Comparison of ENCODE assay signal across 19 cellular contexts in the genomic region with DNA sequence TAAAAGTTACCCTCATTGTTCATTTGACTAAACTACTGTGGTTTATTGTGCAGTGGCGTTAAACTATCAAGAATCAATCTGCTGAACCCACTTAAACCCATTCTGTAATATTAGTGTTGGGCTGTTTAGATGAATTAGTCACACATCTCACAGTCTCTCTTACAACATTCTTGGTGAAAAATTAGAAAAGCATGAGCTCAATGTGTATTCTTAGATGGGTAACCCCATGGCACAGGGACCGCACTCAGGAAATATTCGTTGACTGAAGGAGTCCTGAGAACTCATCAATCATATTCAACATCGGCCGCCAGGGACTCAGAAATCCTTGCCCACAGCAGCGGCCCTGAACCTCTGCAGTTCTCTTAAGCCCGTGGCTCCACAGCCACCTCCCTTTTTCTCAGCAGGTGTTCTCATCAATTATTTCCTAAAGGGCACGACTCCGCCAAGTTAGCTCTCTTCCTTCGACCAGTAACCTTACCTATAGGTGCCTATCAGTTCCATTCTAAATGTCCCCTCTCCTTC.
"Had no signal": no experiment of that assay in that cellular context is flagged by ENCODE, and none has a peak within 500 bp of the region (broad histone marks: within the 10 kb centered on the region; RNA-seq: fewer than 3 reads in every experiment).

No MANE protein-coding gene starts in this region.

- H3K27me3 ChIP-seq: gastrocnemius medialis, heart right ventricle, transverse colon had no signal

- H3K9me3 Mint-ChIP-seq: immature natural killer cell, natural killer cell had no signal

- H3K36me3 ChIP-seq: gastrocnemius medialis, left ventricle myocardium inferior, lower lobe of right lung, transverse colon had no signal

- H3K27ac ChIP-seq: gastrocnemius medialis, heart right ventricle, left ventricle myocardium inferior, lower lobe of right lung, transverse colon had no signal

- H3K36me3 Mint-ChIP-seq: natural killer cell had no signal

- DNase-seq: central memory CD4-positive, alpha-beta T cell; effector memory CD4-positive, alpha-beta T cell; gastrocnemius medialis; heart right ventricle; immature natural killer cell; kidney; left cardiac atrium; left ventricle myocardium inferior; lower lobe of right lung; natural killer cell; posterior cingulate gyrus; right cardiac atrium; stimulated activated CD4-positive, alpha-beta T cell treated with anti-CD3 and anti-CD28 coated beads, Interleukin-2, amount 100 ng/mL, for 48 hours; stimulated activated naive CD4-positive, alpha-beta T cell treated with Interleukin-2 at 50 U/mL for 16 hours; transverse colon had no signal

- H3K4me1 Mint-ChIP-seq: neural crest cell had no signal

- H3K4me2 ChIP-seq: smooth muscle cell had no signal

- H3K27ac Mint-ChIP-seq: immature natural killer cell, natural killer cell had no signal

- H3K4me3 ChIP-seq: gastrocnemius medialis, heart right ventricle, left ventricle myocardium inferior, lower lobe of right lung, smooth muscle cell, transverse colon had no signal

- H3K9me3 ChIP-seq: gastrocnemius medialis, lower lobe of right lung, transverse colon had no signal

- H3K4me3 Mint-ChIP-seq: immature natural killer cell, natural killer cell, neural crest cell had no signal

- H3K4me1 ChIP-seq: heart right ventricle, left ventricle myocardium inferior, lower lobe of right lung, transverse colon had no signal

- FAIRE-seq: endometrium, kidney had no signal

- ATAC-seq: esophagus mucosa, gastrocnemius medialis, heart right ventricle, left cardiac atrium, lower lobe of right lung, natural killer cell, right cardiac atrium had no signal
